12 cellular contexts compared by ENCODE assay signal in the genomic region with DNA sequence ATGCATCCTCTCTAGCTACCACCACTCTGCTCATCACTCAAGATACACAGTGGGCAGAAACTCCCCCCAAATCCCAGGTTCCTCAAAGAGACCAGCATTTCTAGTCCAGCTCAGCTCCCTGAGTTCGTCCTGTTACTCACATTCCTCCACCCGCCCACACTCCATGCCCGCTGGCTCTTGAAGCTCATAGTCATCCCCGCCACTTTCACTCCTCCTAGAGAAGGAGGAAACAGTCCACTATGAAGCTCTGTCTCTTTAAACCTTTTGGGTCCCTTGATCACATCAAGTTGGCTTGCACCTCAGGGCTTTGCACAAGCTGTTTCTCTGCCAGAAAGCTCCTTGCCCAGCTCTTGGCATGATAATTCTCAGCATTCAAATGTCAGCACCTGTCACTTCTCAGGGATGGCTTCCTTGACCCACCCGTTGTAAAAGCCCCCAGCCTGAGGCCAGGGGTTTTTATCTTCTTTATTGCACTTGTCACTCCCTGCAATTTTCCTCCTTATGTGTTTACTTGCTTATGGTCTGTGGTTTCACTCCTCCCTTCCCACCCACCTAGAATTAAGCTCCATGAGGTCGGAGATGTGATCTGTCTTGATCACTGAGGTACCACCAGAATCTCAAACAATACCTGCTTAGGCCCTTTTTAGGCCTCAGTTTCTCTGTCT.
DNase-seq lines count a peak whose midpoint lies in the region; ATAC-seq and TF ChIP-seq lines count a peak whose summit lies in the region.
"Had no signal": no experiment of that assay in that cellular context is flagged by ENCODE, and none has a peak within 500 bp of the region (broad histone marks: within the 10 kb centered on the region; RNA-seq: fewer than 3 reads in every experiment).

No MANE protein-coding gene starts in this region.

- DNase-seq in AG10803 (ENCODE audit: low read depth) (peak; percentile 71), MG63 (peak; percentile 46), coronary artery (ENCODE audit: low spot score) (peak; percentile 33), left lung (peak in 1 of 2 donors; percentile 38), iPS-NIHi7 (ENCODE audit: extremely low spot score) (no peak), NCI-H510A (lab: John Stamatoyannopoulos, UW) (no peak), HT-29 (ENCODE audit: low spot score) (no peak)
- DNase-seq: activated T-cell treated with anti-CD3 and anti-CD28 coated beads for 4 hours, aorta, BE2C, Right ventricle myocardium superior had no signal

- no peaks in the 10 kb centered on the region for H3K36me3 ChIP-seq in MG63
- H3K36me3 ChIP-seq in left lung = no peaks in the 10 kb centered on the region
- H3K36me3 ChIP-seq: BE2C had no signal

- peaks cover 16% of the 10 kb centered on the region for H3K9me3 ChIP-seq in MG63
- peaks cover 0 to 25% of the 10 kb centered on the region in 2 donors for H3K9me3 ChIP-seq in left lung
- H3K9me3 ChIP-seq: BE2C had no signal

- no peak overlapping the region for H3K4me3 ChIP-seq in AG10803 (ENCODE audit: low read length)
- H3K4me3 ChIP-seq in MG63 = no peak overlapping the region
- H3K4me3 ChIP-seq in coronary artery = no peak overlapping the region
- H3K4me3 ChIP-seq in left lung = no peak overlapping the region

- no peaks in the 10 kb centered on the region for H3K4me1 ChIP-seq in left lung
- H3K4me1 ChIP-seq: BE2C had no signal

- TF ChIP-seq CTCF in AG10803 (conservative IDR thresholded peaks at IDR 0.05; ENCODE audit: low read length) (no peak), coronary artery (IDR thresholded peaks at IDR 0.05) (no peak), left lung (IDR thresholded peaks at IDR 0.05) (no peak)

- intact Hi-C loops in left lung (cut with DNase I) = no loop called here

- ATAC-seq in left lung (peak; percentile 87), HG03442 (IDR thresholded peaks at IDR 0.05; ENCODE audit: unreplicated experiment) (no peak)

- H3K27ac ChIP-seq in coronary artery (no peak overlapping the region), left lung (no peak overlapping the region)

- H3K27me3 ChIP-seq in MG63 (no peaks in the 10 kb centered on the region), left lung (peaks cover 0 to 7% of the 10 kb centered on the region in 2 donors)

Comparison
In these comparisons a context has a peak if more than half of its experiments do, and no peak if none do; other contexts are left out.
1. DNase-seq: peak in AG10803 (single experiment), MG63 (single experiment) and coronary artery (single experiment); none in iPS-NIHi7 (single experiment), NCI-H510A (single experiment) and HT-29 (single experiment).